8 cellular contexts compared by ENCODE assay signal in genomic region chr19:45130888-45131615, GRCh38. TPM values are rescaled to one million over a fixed set of nuclear protein-coding genes. Genes with fewer than 3 reads are reported as not detected.
DNase-seq lines count a peak whose midpoint lies in the region; ATAC-seq and TF ChIP-seq lines count a peak whose summit lies in the region.

No MANE protein-coding gene starts in this region.

- DNase-seq in activated effector memory CD4-positive, alpha-beta T cell treated with anti-CD3 and anti-CD28 coated beads, Interleukin-2, amount 50 U/mL, for 16 hours, result peak; percentile 70
- no peak for DNase-seq in activated effector memory CD4-positive, alpha-beta T cell treated with Interleukin-2 at 50 U/mL for 16 hours
- DNase-seq in NCI-H2171 (lab: John Stamatoyannopoulos, UW) (peak; percentile 95), mammary epithelial cell (peak; percentile 49), smooth muscle cell (lab: John Stamatoyannopoulos, UW; ENCODE audit: unreplicated experiment) (no peak), immature natural killer cell (no peak), sigmoid colon (no peak)

- peaks cover 80% of the 10 kb centered on the region for H3K79me2 ChIP-seq in mammary epithelial cell (ENCODE audit: insufficient read depth, low read length)
- peaks cover 46% of the 10 kb centered on the region for H3K79me2 ChIP-seq in smooth muscle cell (ENCODE audit: low read depth)

- H3K9me3 ChIP-seq in mammary epithelial cell (replicated peaks; ENCODE audit: insufficient read depth, low read length), result no peaks in the 10 kb centered on the region
- H3K9me3 ChIP-seq in smooth muscle cell (replicated peaks; ENCODE audit: low read depth), result no peaks in the 10 kb centered on the region
- H3K9me3 ChIP-seq in sigmoid colon, result no peaks in the 10 kb centered on the region

- TF ChIP-seq CTCF in mammary epithelial cell (conservative IDR thresholded peaks at IDR 0.05 in 1 of 2, IDR thresholded peaks at IDR 0.05 in 1 of 2; ENCODE audit: extremely low read depth in 1 of 2, insufficient read depth in 1 of 2, low read depth in 1 of 2, low read length in 2 of 2) (peak; percentile 22 to 46), smooth muscle cell (IDR thresholded peaks at IDR 0.05; ENCODE audit: borderline replicate concordance, insufficient read depth, poor library complexity, severe bottlenecking) (peak; percentile 4), sigmoid colon (IDR thresholded peaks at IDR 0.05) (no peak)

- intact Hi-C loops in mammary epithelial cell (cut with micrococcal nuclease) (no loop called here), sigmoid colon (cut with DNase I) (no loop called here)

- H3K4me1 ChIP-seq in mammary epithelial cell (ENCODE audit: insufficient read depth, low read length) (peaks cover 4% of the 10 kb centered on the region), smooth muscle cell (ENCODE audit: low read depth) (peaks cover 5% of the 10 kb centered on the region), sigmoid colon (peaks cover 0 to under 1% (median under 1%) of the 10 kb centered on the region in 4 donors)

- H3K36me3 Mint-ChIP-seq in immature natural killer cell, result no peaks in the 10 kb centered on the region

- H3K27ac Mint-ChIP-seq in immature natural killer cell, result peak overlapping the region in 1 of 6 donors; percentile 22

- dilution Hi-C loops in mammary epithelial cell (cut with HindIII; ENCODE audit: low sequenced_read_pairs), result no loop called here

- H3K36me3 ChIP-seq in mammary epithelial cell (ENCODE audit: insufficient read depth, low read length) (no peaks in the 10 kb centered on the region), smooth muscle cell (ENCODE audit: low read depth) (no peaks in the 10 kb centered on the region), sigmoid colon (no peaks in the 10 kb centered on the region)

- in situ Hi-C loops in mammary epithelial cell (cut with MboI; ENCODE audit: low sequenced_read_pairs in 2 of 2), result no loop called here

- H3K27me3 ChIP-seq in mammary epithelial cell (ENCODE audit: insufficient read depth, low read length), result no peaks in the 10 kb centered on the region
- no peaks in the 10 kb centered on the region for H3K27me3 ChIP-seq in smooth muscle cell (ENCODE audit: low read depth)
- H3K27me3 ChIP-seq in sigmoid colon, result no peaks in the 10 kb centered on the region

- CTCF ChIA-PET in mammary epithelial cell (lab: Charles Lee; ENCODE audit: low non-redundant PET), result interaction anchor here (0.6 kb wide), 1 partner anchor 47 kb away, joined by 5 read pairs; the partner anchor contains the start of gene TRAPPC6A

- no peaks in the 10 kb centered on the region for H4K20me1 ChIP-seq in mammary epithelial cell (ENCODE audit: insufficient read depth, low read length)
- peaks cover 96% of the 10 kb centered on the region for H4K20me1 ChIP-seq in smooth muscle cell (ENCODE audit: low read depth)

- peaks cover 18 to 19% of the 10 kb centered on the region in 2 donors for H3K4me1 Mint-ChIP-seq in immature natural killer cell

- no peak for TF ChIP-seq POLR2A in sigmoid colon (IDR thresholded peaks at IDR 0.05)

- H3K4me3 ChIP-seq in mammary epithelial cell (replicated peaks in 1 of 3; ENCODE audit: insufficient read depth in 1 of 3, low read depth in 2 of 3, low read length in 3 of 3) (no peak overlapping the region), smooth muscle cell (no peak overlapping the region), sigmoid colon (no peak overlapping the region)

- H3K9ac ChIP-seq in mammary epithelial cell (ENCODE audit: insufficient read depth, low read length), result no peak overlapping the region
- no peak overlapping the region for H3K9ac ChIP-seq in smooth muscle cell (ENCODE audit: low read depth)

- 75% methylated on average over 5 of the region's 13 CpGs for WGBS in mammary epithelial cell (ENCODE audit: low coverage, missing lambda C conversion rate)
- WGBS in smooth muscle cell (ENCODE audit: low lambda C conversion rate), result 80% methylated on average over 10 of the region's 13 CpGs
- 37 to 60% methylated on average over 13 of the region's 13 CpGs for WGBS in sigmoid colon, 2 donors

- H2AFZ ChIP-seq in mammary epithelial cell (ENCODE audit: low read depth, low read length), result no peak overlapping the region
- H2AFZ ChIP-seq in smooth muscle cell (ENCODE audit: low read depth), result no peak overlapping the region

- H3K4me2 ChIP-seq in mammary epithelial cell (ENCODE audit: insufficient read depth, low read depth, low read length) (no peak overlapping the region), smooth muscle cell (no peak overlapping the region)

- H3K27me3 Mint-ChIP-seq in immature natural killer cell (ENCODE audit: low read depth in 3 of 3), result peaks cover 0 to 2% (median 0%) of the 10 kb centered on the region in 3 donors

- BruUV-seq in mammary epithelial cell (replicated peaks; lab: Mats Ljungman, UMichigan), result no TSS peak

- TF ChIP-seq EP300 in sigmoid colon (IDR thresholded peaks at IDR 0.05), result no peak

- H3K4me3 Mint-ChIP-seq in immature natural killer cell, result no peak overlapping the region

- no peaks in the 10 kb centered on the region for H3F3A ChIP-seq in smooth muscle cell (ENCODE audit: low read depth)

- no peak overlapping the region for H3K27ac ChIP-seq in mammary epithelial cell (ENCODE audit: insufficient read depth, low read depth, low read length)
- H3K27ac ChIP-seq in smooth muscle cell (ENCODE audit: low read depth), result no peak overlapping the region
- no peak overlapping the region for H3K27ac ChIP-seq in sigmoid colon

- no peaks in the 10 kb centered on the region for H3K9me3 Mint-ChIP-seq in immature natural killer cell

- no peak for ATAC-seq in HG02973 (IDR thresholded peaks at IDR 0.05; ENCODE audit: unreplicated experiment)

RNA-seq across cellular contexts. Expression of gene NKPD1, which starts 29.7 kb away (rescaled TPM):
- total RNA-seq in mammary epithelial cell (1 to 10 TPM in 1 of 2 donors, under 1 TPM in 1; 0.92 to 1.8 TPM), smooth muscle cell (1.1 and 1.6 TPM in 2 replicates), sigmoid colon (under 1 TPM in 1 of 4 donors, not detected in 3; 0.83 TPM)
- polyA plus RNA-seq in mammary epithelial cell (0.79 TPM), smooth muscle cell (0.13 and 1.1 TPM in 2 replicates), immature natural killer cell (under 1 TPM in 2 of 3 donors, not detected in 1; 0.18 to 0.43 TPM), sigmoid colon (under 1 TPM in 1 of 3 donors, not detected in 2; 0.12 TPM)
- polyA minus RNA-seq in mammary epithelial cell, result 2.8 TPM

RNA-seq across cellular contexts. Expression of gene PPP1R37, which starts 38.1 kb away (rescaled TPM):
- 10 to 100 TPM; 32.9 to 48.0 TPM for total RNA-seq in mammary epithelial cell
- polyA plus RNA-seq in mammary epithelial cell, result 15.2 TPM
- 15.8 TPM for polyA minus RNA-seq in mammary epithelial cell
- total RNA-seq in smooth muscle cell, result 11.7 and 19.2 TPM in 2 replicates
- polyA plus RNA-seq in smooth muscle cell, result 8.2 and 8.7 TPM in 2 replicates
- 1 to 10 TPM in 1 of 3 donors, under 1 TPM in 1, not detected in 1; 0.37 to 1.1 TPM for polyA plus RNA-seq in immature natural killer cell
- total RNA-seq in sigmoid colon, result 10 to 100 TPM; 17.8 to 23.2 (median 19.9) TPM
- polyA plus RNA-seq in sigmoid colon, result 10 to 100 TPM; 21.6 to 32.5 (median 22.4) TPM

RNA-seq across cellular contexts. Expression of gene TRAPPC6A, which starts 47.0 kb away (rescaled TPM):
- total RNA-seq in mammary epithelial cell (1 to 10 TPM; 7.0 to 9.7 TPM), smooth muscle cell (6.0 and 10.2 TPM in 2 replicates), sigmoid colon (10 to 100 TPM; 15.1 to 36.4 (median 27.2) TPM)
- polyA plus RNA-seq in mammary epithelial cell (14.2 TPM), smooth muscle cell (31.0 and 32.2 TPM in 2 replicates), immature natural killer cell (100 to 1,000 TPM; 132 to 193 (median 166) TPM), sigmoid colon (10 to 100 TPM; 50.3 to 67.5 (median 66.1) TPM)
- polyA minus RNA-seq in mammary epithelial cell, result 3.2 TPM

RNA-seq across cellular contexts. Expression of gene BLOC1S3, which starts 47.5 kb away (rescaled TPM):
- 10 to 100 TPM in 1 of 2 donors, 1 to 10 TPM in 1; 7.8 to 14.4 TPM for total RNA-seq in mammary epithelial cell
- 7.3 TPM for polyA plus RNA-seq in mammary epithelial cell
- 14.7 TPM for polyA minus RNA-seq in mammary epithelial cell
- total RNA-seq in smooth muscle cell, result 3.5 and 5.5 TPM in 2 replicates
- polyA plus RNA-seq in smooth muscle cell, result 7.7 and 14.5 TPM in 2 replicates
- polyA plus RNA-seq in immature natural killer cell, result 10 to 100 TPM in 1 of 3 donors, 1 to 10 TPM in 2; 2.9 to 22.4 (median 8.5) TPM
- total RNA-seq in sigmoid colon, result 10 to 100 TPM in 1 of 4 donors, 1 to 10 TPM in 3; 6.1 to 10.9 (median 7.8) TPM
- 1 to 10 TPM; 2.8 to 7.0 (median 3.0) TPM for polyA plus RNA-seq in sigmoid colon

RNA-seq across cellular contexts. Expression of gene GEMIN7, which starts 52.0 kb away (rescaled TPM):
- total RNA-seq in mammary epithelial cell (10 to 100 TPM in 1 of 2 donors, 1 to 10 TPM in 1; 9.5 to 18.6 TPM), smooth muscle cell (29.4 and 50.6 TPM in 2 replicates), sigmoid colon (10 to 100 TPM; 10.3 to 18.2 (median 16.2) TPM)
- polyA plus RNA-seq in mammary epithelial cell (41.3 TPM), smooth muscle cell (66.5 and 67.0 TPM in 2 replicates), immature natural killer cell (100 to 1,000 TPM; 120 to 130 (median 123) TPM), sigmoid colon (10 to 100 TPM; 27.0 to 31.2 (median 30.6) TPM)
- polyA minus RNA-seq in mammary epithelial cell, result 4.1 TPM

Comparison
In these comparisons a context has a peak if more than half of its experiments do, and no peak if none do; other contexts are left out.
1. DNase-seq: peak in activated effector memory CD4-positive, alpha-beta T cell treated with anti-CD3 and anti-CD28 coated beads, Interleukin-2, amount 50 U/mL, for 16 hours (single experiment), NCI-H2171 (single experiment) and mammary epithelial cell (single experiment); none in activated effector memory CD4-positive, alpha-beta T cell treated with Interleukin-2 at 50 U/mL for 16 hours (single experiment), smooth muscle cell (single experiment), immature natural killer cell (0 of 3) and sigmoid colon (single experiment).
2. CTCF ChIP-seq: peak in mammary epithelial cell (2 of 2) and smooth muscle cell (single experiment); none in sigmoid colon (0 of 4).